In the genomic region with DNA sequence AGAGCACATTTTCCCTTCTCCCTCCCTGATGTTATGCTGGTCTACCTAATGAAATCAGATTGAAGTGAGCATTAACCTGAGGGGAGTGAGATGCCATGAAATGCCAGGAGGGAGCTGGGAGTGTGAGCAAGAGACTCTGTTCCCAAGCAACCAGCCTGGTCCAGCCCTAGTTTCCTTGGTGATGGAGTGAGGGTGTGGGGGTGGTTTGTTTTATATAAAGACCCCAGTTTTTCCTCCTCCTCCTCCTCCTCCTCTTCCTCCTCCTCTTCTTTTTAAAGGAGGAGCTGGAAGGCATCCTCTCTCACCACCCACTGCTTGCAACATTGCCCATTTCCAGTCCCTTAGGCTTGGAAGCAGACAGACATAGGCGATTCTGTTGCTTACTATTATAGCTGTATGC, we compare ENCODE assay signal across 23 cellular contexts.
"Had no signal": no experiment of that assay in that cellular context is flagged by ENCODE, and none has a peak within 500 bp of the region (broad histone marks: within the 10 kb centered on the region; RNA-seq: fewer than 3 reads in every experiment).

No MANE protein-coding gene starts in this region.

- H3K27ac ChIP-seq: esophagus squamous epithelium, neural progenitor cell, prostate gland, sigmoid colon, stomach, thoracic aorta, tibial nerve, upper lobe of right lung, uterus had no signal

- FAIRE-seq: endometrium, keratinocyte had no signal

- DNase-seq: cortex of kidney; effector memory CD8-positive, alpha-beta T cell; erythroblast; esophagus squamous epithelium; foreskin melanocyte; glutamatergic neuron; immature natural killer cell; mucosa of descending colon; naive B cell; right cardiac atrium; sigmoid colon; stimulated activated CD4-positive, alpha-beta T cell treated with anti-CD3 and anti-CD28 coated beads, Interleukin-2, amount 100 ng/mL, for 24 hours; stimulated activated CD4-positive, alpha-beta T cell treated with anti-CD3 and anti-CD28 coated beads, Interleukin-4, amount 100 ng/mL, for 24 hours; stimulated activated naive CD4-positive, alpha-beta T cell treated with Interleukin-2 at 50 U/mL for 16 hours; stomach; upper lobe of right lung; uterus had no signal
